19 cellular contexts compared by ENCODE assay signal in genomic region chr4:185999207-185999606, GRCh38.
DNase-seq lines count a peak whose midpoint lies in the region; ATAC-seq, FAIRE-seq and TF ChIP-seq lines count a peak whose summit lies in the region.
"Had no signal": no experiment of that assay in that cellular context is flagged by ENCODE, and none has a peak within 500 bp of the region (broad histone marks: within the 10 kb centered on the region; RNA-seq: fewer than 3 reads in every experiment).

No MANE protein-coding gene starts in this region.

- no peak overlapping the region for H3K23ac ChIP-seq in neuronal stem cell (ENCODE audit: low read depth, low read length, poor library complexity)

- POLR2A ChIA-PET in activated CD4-positive, alpha-beta memory T cell treated with anti-CD3 and anti-CD28 coated beads, Interleukin-2, amount 10 ng/mL, durations not matched to agents 7 days and 5 days (lab: Charles Lee), result no interaction called here

- H3K27me3 ChIP-seq in left ventricle myocardium inferior (ENCODE audit: low read depth) (no peaks in the 10 kb centered on the region), neuronal stem cell (ENCODE audit: control insufficient read depth in 3 of 3, insufficient read depth in 3 of 3, low read depth in 1 of 3, low read length in 3 of 3) (no peaks in the 10 kb centered on the region)

- H3K4ac ChIP-seq in neuronal stem cell (ENCODE audit: low read length), result no peak overlapping the region

- no peak overlapping the region for H3K4me3 Mint-ChIP-seq in activated CD4-positive, alpha-beta memory T cell treated with anti-CD3 and anti-CD28 coated beads, Interleukin-2, amount 10 ng/mL, durations not matched to agents 7 days and 5 days
- H3K4me3 Mint-ChIP-seq: HFFc6 had no signal

- no peak overlapping the region for H3K27ac Mint-ChIP-seq in activated CD4-positive, alpha-beta memory T cell treated with anti-CD3 and anti-CD28 coated beads, Interleukin-2, amount 10 ng/mL, durations not matched to agents 7 days and 5 days
- H3K27ac Mint-ChIP-seq: HFFc6 had no signal

- H3K36me3 Mint-ChIP-seq in activated CD4-positive, alpha-beta memory T cell treated with anti-CD3 and anti-CD28 coated beads, Interleukin-2, amount 10 ng/mL, durations not matched to agents 7 days and 5 days (ENCODE audit: low read depth), result no peaks in the 10 kb centered on the region

- no peak overlapping the region for H3K14ac ChIP-seq in neuronal stem cell (ENCODE audit: low read length)

- no peak overlapping the region for H2AK5ac ChIP-seq in neuronal stem cell (ENCODE audit: low read depth, low read length)

- H3K9me3 ChIP-seq in left ventricle myocardium inferior (replicated peaks) (no peaks in the 10 kb centered on the region), neuronal stem cell (replicated peaks in 1 of 2; ENCODE audit: control insufficient read depth in 2 of 2, insufficient read depth in 1 of 2, low read depth in 1 of 2, low read length in 2 of 2) (peaks cover 2% of the 10 kb centered on the region in 2 donors)
- H3K9me3 ChIP-seq: A549 had no signal

- TF ChIP-seq CTCF in coronary artery (IDR thresholded peaks at IDR 0.05) (no peak), left ventricle myocardium inferior (IDR thresholded peaks at IDR 0.05; ENCODE audit: borderline replicate concordance) (no peak)

- H3K27me3 Mint-ChIP-seq in activated CD4-positive, alpha-beta memory T cell treated with anti-CD3 and anti-CD28 coated beads, Interleukin-2, amount 10 ng/mL, durations not matched to agents 7 days and 5 days, result peaks cover under 1% of the 10 kb centered on the region

- peak; percentile 26 for FAIRE-seq in HTR-8/SVneo (lab: Jason Lieb, UNC)
- FAIRE-seq: A549, GM12891, GM18507, H54 had no signal

- H2BK120ac ChIP-seq in neuronal stem cell (ENCODE audit: low read depth, low read length), result no peak overlapping the region

- H3K4me1 ChIP-seq in left ventricle myocardium inferior (peaks cover 22% of the 10 kb centered on the region), neuronal stem cell (ENCODE audit: control insufficient read depth in 2 of 2, insufficient read depth in 1 of 2, low read depth in 1 of 2, low read length in 2 of 2) (peaks cover 0 to 3% of the 10 kb centered on the region in 2 donors)
- H3K4me1 ChIP-seq: A549 had no signal

- H3K36me3 ChIP-seq in left ventricle myocardium inferior (no peaks in the 10 kb centered on the region), neuronal stem cell (replicated peaks in 1 of 2; ENCODE audit: control insufficient read depth in 2 of 2, insufficient read depth in 2 of 2, low read length in 2 of 2) (no peaks in the 10 kb centered on the region)

- CTCF ChIA-PET in activated CD4-positive, alpha-beta memory T cell treated with anti-CD3 and anti-CD28 coated beads, Interleukin-2, amount 10 ng/mL, durations not matched to agents 7 days and 5 days (lab: Charles Lee), result no interaction called here

- H2BK15ac ChIP-seq in neuronal stem cell (ENCODE audit: low read length), result no peak overlapping the region

- DNase-seq in HTR-8/SVneo (ENCODE audit: insufficient read length, low spot score) (no peak), coronary artery (ENCODE audit: low spot score) (no peak), left ventricle myocardium inferior (peak; percentile 37), neuronal stem cell (ENCODE audit: low spot score) (no peak), DMS79 treated with DMSO at 0.1 percent for 48 hours (lab: John Stamatoyannopoulos, UW) (no peak)
- DNase-seq in activated effector memory CD4-positive, alpha-beta T cell treated with anti-CD3 and anti-CD28 coated beads, Interleukin-2, amount 50 U/mL, for 16 hours, result no peak
- no peak for DNase-seq in activated CD4-positive, alpha-beta memory T cell treated with anti-CD3 and anti-CD28 coated beads, Interleukin-2, amount 10 ng/mL, durations not matched to agents 7 days and 5 days
- DNase-seq: C1 segment of cervical spinal cord, DMS 273 treated with DMSO at 0.1 percent for 48 hours, GF-D8, HFFc6, NCI-H1105 treated with DMSO at 0.1 percent for 48 hours, NCI-H446, NCI-H69 had no signal

- H3K18ac ChIP-seq in neuronal stem cell (ENCODE audit: low read length), result no peak overlapping the region

- H4K8ac ChIP-seq in neuronal stem cell (ENCODE audit: low read depth, low read length), result no peak overlapping the region

- no peak for ATAC-seq in GM19395 (IDR thresholded peaks at IDR 0.05; ENCODE audit: unreplicated experiment)
- ATAC-seq: A549 had no signal

- H4K91ac ChIP-seq in neuronal stem cell (ENCODE audit: low read depth, low read length, poor library complexity), result no peak overlapping the region

- H3K4me2 ChIP-seq in neuronal stem cell (ENCODE audit: insufficient read depth, low read length, poor library complexity, severe bottlenecking), result no peak overlapping the region
- H3K4me2 ChIP-seq: A549 had no signal

- H3K27ac ChIP-seq in coronary artery (peak overlapping the region; percentile 57 to 82), left ventricle myocardium inferior (replicated peaks) (peak overlapping the region; percentile 74), neuronal stem cell (replicated peaks; ENCODE audit: low read length) (no peak overlapping the region)
- H3K27ac ChIP-seq: A549 had no signal

- no peaks in the 10 kb centered on the region for H3K79me1 ChIP-seq in neuronal stem cell (ENCODE audit: low read depth, low read length)

- H3K4me3 ChIP-seq in coronary artery (no peak overlapping the region), left ventricle myocardium inferior (no peak overlapping the region), neuronal stem cell (ENCODE audit: low read length in 2 of 2) (no peak overlapping the region)
- H3K4me3 ChIP-seq: A549 had no signal

- no peaks in the 10 kb centered on the region for H3K9me3 Mint-ChIP-seq in activated CD4-positive, alpha-beta memory T cell treated with anti-CD3 and anti-CD28 coated beads, Interleukin-2, amount 10 ng/mL, durations not matched to agents 7 days and 5 days
- H3K9me3 Mint-ChIP-seq: HFFc6 had no signal

- H3K4me1 Mint-ChIP-seq in activated CD4-positive, alpha-beta memory T cell treated with anti-CD3 and anti-CD28 coated beads, Interleukin-2, amount 10 ng/mL, durations not matched to agents 7 days and 5 days, result no peaks in the 10 kb centered on the region

- H3K9ac ChIP-seq in neuronal stem cell (ENCODE audit: low read depth, low read length, poor library complexity), result no peak overlapping the region

- H2AFZ ChIP-seq in neuronal stem cell (ENCODE audit: low read length), result peak overlapping the region; percentile 54

- H2BK12ac ChIP-seq in neuronal stem cell (ENCODE audit: low read length), result no peak overlapping the region

- H2BK5ac ChIP-seq in neuronal stem cell (ENCODE audit: low read length), result no peak overlapping the region

- intact Hi-C loops in left ventricle myocardium inferior (cut with micrococcal nuclease), result no loop called here

- WGBS in neuronal stem cell (ENCODE audit: extremely low coverage in 2 of 2, insufficient read length in 2 of 2, insufficient replicate concordance in 1 of 2), 2 donors, result no CpG with 5 or more reads among the region's 8 CpGs
